Comparison of ENCODE assay signal across 20 cellular contexts in the genomic region with DNA sequence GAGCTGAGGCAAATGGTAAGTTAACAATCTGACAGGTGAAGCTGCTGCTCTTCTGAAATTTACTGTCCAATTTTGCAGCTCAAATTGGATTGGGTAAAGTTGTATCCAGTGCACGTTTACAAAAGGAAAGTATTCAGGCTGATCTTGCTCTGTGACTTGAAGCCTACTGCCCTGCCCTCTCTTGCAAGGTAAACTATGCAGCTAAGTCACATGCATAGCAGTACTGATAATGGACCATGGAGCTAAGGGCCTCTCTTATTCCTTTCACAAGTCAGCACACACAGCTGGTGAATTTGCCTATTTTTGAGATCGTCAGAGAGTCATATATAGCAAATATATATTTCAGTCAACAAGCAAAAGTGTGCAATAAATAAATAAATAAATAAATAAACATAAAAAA. TPM values are rescaled to one million over a fixed set of nuclear protein-coding genes. Genes with fewer than 3 reads are reported as not detected.
A peak's percentile ranks its signal among the peaks of the same experiment; 100 is the strongest.
DNase-seq lines count a peak whose midpoint lies in the region; ATAC-seq, FAIRE-seq and TF ChIP-seq lines count a peak whose summit lies in the region.
"Had no signal": no experiment of that assay in that cellular context is flagged by ENCODE, and none has a peak within 500 bp of the region (broad histone marks: within the 10 kb centered on the region; RNA-seq: fewer than 3 reads in every experiment).

No MANE protein-coding gene starts in this region.

- H3K9ac ChIP-seq in HepG2 (ENCODE audit: insufficient read depth, low read depth, low read length) (no peak overlapping the region), endodermal cell (ENCODE audit: extremely low read depth, low read length, poor library complexity, severe bottlenecking) (no peak overlapping the region)

- in situ Hi-C loops in HepG2 (cut with HindIII; ENCODE audit: extremely low pct_ligation_motif_present, low pct_unique_long_range_greater_than_20kb) = no loop called here

- H3K9me3 Mint-ChIP-seq in nephron progenitor cell = peaks cover 5% of the 10 kb centered on the region
- H3K9me3 Mint-ChIP-seq in endodermal cell = peaks cover 4% of the 10 kb centered on the region
- H3K9me3 Mint-ChIP-seq: HFFc6 had no signal

- DNase-seq in HepG2 (ENCODE audit: low spot score) (no peak), right lobe of liver (no peak), hepatocyte (ENCODE audit: low spot score) (peak; percentile 52), nephron progenitor cell (no peak), endodermal cell (no peak)
- DNase-seq: BE2C; CD4-positive, alpha-beta memory T cell; DMS79; GOT3; HFFc6 had no signal

- H3K4me3 Mint-ChIP-seq in nephron progenitor cell (no peak overlapping the region), endodermal cell (no peak overlapping the region)
- H3K4me3 Mint-ChIP-seq: CD4-positive, alpha-beta memory T cell; HFFc6 had no signal

- H3K27ac ChIP-seq in HepG2 (ENCODE audit: extremely low read length, insufficient read depth, low read length) (no peak overlapping the region), right lobe of liver (no peak overlapping the region), hepatocyte (peak overlapping the region; percentile 42), gastroesophageal sphincter (no peak overlapping the region), endodermal cell (ENCODE audit: low read depth, low read length) (no peak overlapping the region)
- H3K27ac ChIP-seq: A549, C4-2B had no signal

- H4K20me1 ChIP-seq in HepG2 (ENCODE audit: insufficient read depth, low read length) (no peaks in the 10 kb centered on the region), hepatocyte (ENCODE audit: insufficient read depth, poor library complexity, severe bottlenecking) (no peaks in the 10 kb centered on the region)

- POLR2A ChIA-PET in HepG2 (lab: Yijun Ruan, JAX) = no interaction called here

- ATAC-seq in HepG2 (peak; percentile 44; the same call in 1 of the 3 replicates), right lobe of liver (no peak), gastroesophageal sphincter (no peak), GM21360 (IDR thresholded peaks at IDR 0.05; ENCODE audit: unreplicated experiment) (no peak)
- ATAC-seq: A549, GM12878 had no signal

- no TSS peak for BruUV-seq in HepG2 (replicated peaks; lab: Mats Ljungman, UMichigan)

- H3K36me3 Mint-ChIP-seq in nephron progenitor cell (ENCODE audit: low read depth) = no peaks in the 10 kb centered on the region
- no peaks in the 10 kb centered on the region for H3K36me3 Mint-ChIP-seq in endodermal cell (ENCODE audit: low read depth)
- H3K36me3 Mint-ChIP-seq: CD4-positive, alpha-beta memory T cell had no signal

- H3K4me3 ChIP-seq in HepG2 (replicated peaks in 1 of 3; ENCODE audit: insufficient read depth in 1 of 3, low read depth in 2 of 3, low read length in 3 of 3) (no peak overlapping the region), right lobe of liver (no peak overlapping the region), hepatocyte (no peak overlapping the region), gastroesophageal sphincter (no peak overlapping the region), endodermal cell (ENCODE audit: low read length) (no peak overlapping the region)
- H3K4me3 ChIP-seq: A549, GM12878, HAP-1 had no signal

- H2AFZ ChIP-seq in HepG2 (ENCODE audit: low read length) = no peak overlapping the region
- H2AFZ ChIP-seq in hepatocyte = no peak overlapping the region

- whole genome bisulfite sequencing in HepG2 (ENCODE audit: low lambda C conversion rate) = 0% methylated on average over 2 of the region's 2 CpGs
- 48% methylated on average over 2 of the region's 2 CpGs for WGBS in right lobe of liver (ENCODE audit: insufficient coverage, low coverage, low lambda C conversion rate, missing lambda C conversion rate)
- 42% methylated on average over 2 of the region's 2 CpGs for WGBS in hepatocyte (ENCODE audit: low lambda C conversion rate, missing lambda C conversion rate)
- 35 to 62% methylated on average over 2 of the region's 2 CpGs for WGBS in gastroesophageal sphincter (ENCODE audit: low coverage in 1 of 2), 2 donors
- 79 to 89% methylated on average over 1 to 2 of the region's 2 CpGs for WGBS in endodermal cell (ENCODE audit: insufficient coverage in 1 of 2, insufficient read length in 1 of 2), 2 experiments

- H3K27me3 Mint-ChIP-seq in nephron progenitor cell (ENCODE audit: low read depth, poor library complexity) (no peaks in the 10 kb centered on the region), endodermal cell (ENCODE audit: insufficient read depth) (no peaks in the 10 kb centered on the region)

- H3K4me2 ChIP-seq in HepG2 (ENCODE audit: low read depth, low read length) = no peak overlapping the region; the same call in 1 of the 2 replicates
- peak overlapping the region; percentile 52 for H3K4me2 ChIP-seq in hepatocyte

- intact Hi-C loops in HepG2 (cut with micrococcal nuclease; ENCODE audit: unreplicated experiment) (loop anchor here (5.0 to 10.0 kb wide), 2 partner anchors 235 to 868 kb away; no protein-coding TSS in a partner anchor), right lobe of liver (cut with DNase I) (loop anchor here in 1 of 2 donors (10.0 kb wide), 1 partner anchor 745 kb away; no protein-coding TSS in a partner anchor)

- TF ChIP-seq EP300 in HepG2 (IDR thresholded peaks at IDR 0.05; ENCODE audit: low read depth in 2 of 2, low read length in 2 of 2) (no peak), HepG2 (CRISPR knock-in tag; IDR thresholded peaks at IDR 0.05; ENCODE audit: borderline replicate concordance) (no peak), gastroesophageal sphincter (IDR thresholded peaks at IDR 0.05) (no peak)

- H3K27me3 ChIP-seq in HepG2 (ENCODE audit: control insufficient read depth in 1 of 2, insufficient read depth in 2 of 2, low read length in 2 of 2) = no peaks in the 10 kb centered on the region
- no peaks in the 10 kb centered on the region for H3K27me3 ChIP-seq in right lobe of liver
- no peaks in the 10 kb centered on the region for H3K27me3 ChIP-seq in hepatocyte
- H3K27me3 ChIP-seq in gastroesophageal sphincter = no peaks in the 10 kb centered on the region
- H3K27me3 ChIP-seq in endodermal cell (ENCODE audit: control insufficient read depth, insufficient read depth, low read length, poor library complexity, severe bottlenecking) = no peaks in the 10 kb centered on the region
- H3K27me3 ChIP-seq: BE2C had no signal

- CTCF ChIA-PET in HepG2 (lab: Yijun Ruan, JAX; ENCODE audit: low intra/inter-chr PET ratio, low total read pairs) = no interaction called here

- H3K27ac Mint-ChIP-seq in nephron progenitor cell (peak overlapping the region; percentile 39), endodermal cell (no peak overlapping the region)
- H3K27ac Mint-ChIP-seq: HFFc6 had no signal

- TF ChIP-seq CTCF in HepG2 (CRISPR knock-in tag; IDR thresholded peaks at IDR 0.05) (no peak), right lobe of liver (IDR thresholded peaks at IDR 0.05) (no peak), hepatocyte (IDR thresholded peaks at IDR 0.05; ENCODE audit: poor library complexity) (no peak), nephron progenitor cell (IDR thresholded peaks at IDR 0.05) (no peak), gastroesophageal sphincter (IDR thresholded peaks at IDR 0.05) (no peak), endodermal cell (conservative IDR thresholded peaks at IDR 0.05) (no peak)

- H3K9me3 ChIP-seq in HepG2 (ENCODE audit: low read length) (no peaks in the 10 kb centered on the region), right lobe of liver (no peaks in the 10 kb centered on the region), hepatocyte (ENCODE audit: low read depth) (no peaks in the 10 kb centered on the region), gastroesophageal sphincter (peaks cover 0 to 6% (median 0%) of the 10 kb centered on the region in 3 donors), endodermal cell (ENCODE audit: control insufficient read depth, low read length) (no peaks in the 10 kb centered on the region)
- H3K9me3 ChIP-seq: BE2C, HAP-1 had no signal

- no peaks in the 10 kb centered on the region for H3K9me2 ChIP-seq in hepatocyte (replicated peaks; ENCODE audit: insufficient read depth)

- TF ChIP-seq RAD21 in HepG2 (CRISPR knock-in tag; IDR thresholded peaks at IDR 0.05) = no peak

- no peak for FAIRE-seq in HepG2 (lab: Jason Lieb, UNC)
- FAIRE-seq: A549, GM12878, GM18507, HTR-8/SVneo had no signal

- H3K79me2 ChIP-seq in HepG2 (ENCODE audit: insufficient read depth, low read length) (no peaks in the 10 kb centered on the region), hepatocyte (no peaks in the 10 kb centered on the region)

- H3K4me1 ChIP-seq in HepG2 (ENCODE audit: insufficient read depth, low read length) = no peaks in the 10 kb centered on the region
- H3K4me1 ChIP-seq in right lobe of liver = no peaks in the 10 kb centered on the region
- peaks cover 10% of the 10 kb centered on the region for H3K4me1 ChIP-seq in hepatocyte (ENCODE audit: insufficient read depth)
- H3K4me1 ChIP-seq in gastroesophageal sphincter = peaks cover 0 to 33% (median 0%) of the 10 kb centered on the region in 3 donors
- H3K4me1 ChIP-seq in endodermal cell (ENCODE audit: control insufficient read depth, insufficient read depth, low read length) = no peaks in the 10 kb centered on the region
- H3K4me1 ChIP-seq: HAP-1 had no signal

- H3K4me1 Mint-ChIP-seq in nephron progenitor cell (no peaks in the 10 kb centered on the region), endodermal cell (peaks cover 2% of the 10 kb centered on the region)
- H3K4me1 Mint-ChIP-seq: CD4-positive, alpha-beta memory T cell had no signal

- no peaks in the 10 kb centered on the region for H3K36me3 ChIP-seq in HepG2 (replicated peaks in 1 of 2; ENCODE audit: control insufficient read depth in 1 of 2, insufficient read depth in 2 of 2, low read length in 2 of 2)
- H3K36me3 ChIP-seq in right lobe of liver = no peaks in the 10 kb centered on the region
- no peaks in the 10 kb centered on the region for H3K36me3 ChIP-seq in hepatocyte (replicated peaks; ENCODE audit: insufficient read depth, low read depth)
- no peaks in the 10 kb centered on the region for H3K36me3 ChIP-seq in gastroesophageal sphincter
- H3K36me3 ChIP-seq in endodermal cell (ENCODE audit: control insufficient read depth, insufficient read depth, low read length) = no peaks in the 10 kb centered on the region
- H3K36me3 ChIP-seq: BE2C, HAP-1 had no signal

- TF ChIP-seq POLR2A in HepG2 (IDR thresholded peaks at IDR 0.05; ENCODE audit: insufficient read depth in 1 of 2, low read depth in 2 of 2, low read length in 2 of 2) (no peak), right lobe of liver (IDR thresholded peaks at IDR 0.05) (no peak), gastroesophageal sphincter (IDR thresholded peaks at IDR 0.05) (no peak)

RNA-seq across cellular contexts. Expression of a gene that starts 23.2 kb away (rescaled TPM):
- total RNA-seq in HepG2 (2016; rRNA removed; fragmentation: Illumina TruSeq; extraction: Trizol) (0.90 and 2.5 TPM in 2 replicates), right lobe of liver (under 1 TPM in 3 of 6 experiments, not detected in 3; 0.13 to 0.44 (median 0.22) TPM), hepatocyte (0.23 TPM in 1 of 2 replicates, not detected in the other), gastroesophageal sphincter (under 1 TPM in 1 of 4 donors, not detected in 3; 0.47 TPM), endodermal cell (1 to 10 TPM in 1 of 2 donors, under 1 TPM in 1; 0.75 to 1.4 TPM)
- total RNA-seq in HepG2 (2016; cell fraction: cytosol; rRNA removed; fragmentation: Illumina TruSeq; extraction: Trizol; ENCODE audit: low read depth) = 1.3 and 1.5 TPM in 2 replicates
- total RNA-seq in HepG2 (2016; cell fraction: insoluble cytoplasmic fraction; rRNA removed; fragmentation: Illumina TruSeq; extraction: Trizol) = 1.6 and 1.8 TPM in 2 replicates
- 1.2 and 1.8 TPM in 2 replicates for total RNA-seq in HepG2 (2016; cell fraction: membrane; rRNA removed; fragmentation: Illumina TruSeq; extraction: Trizol)
- total RNA-seq in HepG2 (2016; cell fraction: nucleus; rRNA removed; fragmentation: Illumina TruSeq; extraction: Trizol) = 3.9 and 4.0 TPM in 2 replicates
- polyA plus RNA-seq in HepG2 (2011; rRNA removed) (7.6 and 9.4 TPM in 2 replicates), hepatocyte (0.24 and 0.89 TPM in 2 replicates)
- polyA plus RNA-seq in HepG2 (2011; cell fraction: cytosol; rRNA removed) = 1.5 and 1.6 TPM in 2 replicates
- polyA plus RNA-seq in HepG2 (2011; cell fraction: nucleus; rRNA removed) = 24.4 and 25.3 TPM in 2 replicates
- 4.1 and 4.2 TPM in 2 replicates for polyA plus RNA-seq in HepG2 (2012)
- 0.75 and 1.1 TPM in 2 replicates for polyA plus RNA-seq in HepG2 (2016; cell fraction: cytosol; fragmentation: Illumina TruSeq; extraction: Trizol; ENCODE audit: low read depth)
- 0.89 and 1.1 TPM in 2 replicates for polyA plus RNA-seq in HepG2 (2016; cell fraction: insoluble cytoplasmic fraction; fragmentation: Illumina TruSeq; extraction: Trizol; ENCODE audit: low read depth)
- polyA plus RNA-seq in HepG2 (2016; cell fraction: membrane; fragmentation: Illumina TruSeq; extraction: Trizol; ENCODE audit: low read depth) = 1.0 and 1.3 TPM in 2 replicates
- 14.2 and 14.3 TPM in 2 replicates for polyA plus RNA-seq in HepG2 (2016; cell fraction: nucleus; fragmentation: Illumina TruSeq; extraction: Trizol; ENCODE audit: insufficient read depth, low read depth)
- polyA minus RNA-seq in HepG2 (2011; rRNA and poly(A)+ RNA removed; ENCODE audit: low replicate concordance) = 0.70 and 2.1 TPM in 2 replicates
- 0.59 TPM in 1 of 2 replicates, not detected in the other for polyA minus RNA-seq in HepG2 (2011; cell fraction: cytosol; rRNA and poly(A)+ RNA removed)
- polyA minus RNA-seq in HepG2 (2011; cell fraction: nucleus; rRNA and poly(A)+ RNA removed) = 4.6 and 6.7 TPM in 2 replicates
- 0.78 TPM for polyA plus RNA-seq in endodermal cell (2013, experiment 1 of 2)
- not detected for polyA plus RNA-seq in endodermal cell (2013, experiment 2 of 2)
- total RNA-seq: G401, HFFc6 had no signal
- polyA plus RNA-seq: A549, AG04450 had no signal

RNA-seq across cellular contexts. Expression of a gene that starts 55.8 kb away (rescaled TPM):
- total RNA-seq in HepG2 (2016; rRNA removed; fragmentation: Illumina TruSeq; extraction: Trizol) (not detected in 2 replicates), right lobe of liver (1 to 10 TPM in 2 of 6 experiments, not detected in 4; 1.4 to 1.6 TPM), hepatocyte (not detected in 2 replicates), gastroesophageal sphincter (1 to 10 TPM in 1 of 4 donors, not detected in 3; 2.0 TPM), endodermal cell (not detected)
- total RNA-seq in HepG2 (2016; cell fraction: cytosol; rRNA removed; fragmentation: Illumina TruSeq; extraction: Trizol; ENCODE audit: low read depth) = not detected in 2 replicates
- not detected in 2 replicates for total RNA-seq in HepG2 (2016; cell fraction: insoluble cytoplasmic fraction; rRNA removed; fragmentation: Illumina TruSeq; extraction: Trizol)
- not detected in 2 replicates for total RNA-seq in HepG2 (2016; cell fraction: membrane; rRNA removed; fragmentation: Illumina TruSeq; extraction: Trizol)
- total RNA-seq in HepG2 (2016; cell fraction: nucleus; rRNA removed; fragmentation: Illumina TruSeq; extraction: Trizol) = not detected in 2 replicates
- polyA plus RNA-seq in HepG2 (2011; rRNA removed) (0.50 TPM in 1 of 2 replicates, not detected in the other), hepatocyte (not detected in 2 replicates)
- polyA plus RNA-seq in HepG2 (2011; cell fraction: cytosol; rRNA removed) = 0.22 TPM in 1 of 2 replicates, not detected in the other
- polyA plus RNA-seq in HepG2 (2011; cell fraction: nucleus; rRNA removed) = 0.40 TPM in 1 of 2 replicates, not detected in the other
- polyA plus RNA-seq in HepG2 (2012) = not detected in 2 replicates
- not detected in 2 replicates for polyA plus RNA-seq in HepG2 (2016; cell fraction: cytosol; fragmentation: Illumina TruSeq; extraction: Trizol; ENCODE audit: low read depth)
- not detected in 2 replicates for polyA plus RNA-seq in HepG2 (2016; cell fraction: insoluble cytoplasmic fraction; fragmentation: Illumina TruSeq; extraction: Trizol; ENCODE audit: low read depth)
- not detected in 2 replicates for polyA plus RNA-seq in HepG2 (2016; cell fraction: membrane; fragmentation: Illumina TruSeq; extraction: Trizol; ENCODE audit: low read depth)
- polyA plus RNA-seq in HepG2 (2016; cell fraction: nucleus; fragmentation: Illumina TruSeq; extraction: Trizol; ENCODE audit: insufficient read depth, low read depth) = not detected in 2 replicates
- not detected in 2 replicates for polyA minus RNA-seq in HepG2 (2011; rRNA and poly(A)+ RNA removed; ENCODE audit: low replicate concordance)
- polyA minus RNA-seq in HepG2 (2011; cell fraction: cytosol; rRNA and poly(A)+ RNA removed) = not detected in 2 replicates
- polyA minus RNA-seq in HepG2 (2011; cell fraction: nucleus; rRNA and poly(A)+ RNA removed) = not detected in 2 replicates
- polyA plus RNA-seq in endodermal cell (2013, experiment 1 of 2) = 1.4 TPM
- polyA plus RNA-seq in endodermal cell (2013, experiment 2 of 2) = not detected
- total RNA-seq: CD4-positive, alpha-beta memory T cell; G401; HFFc6 had no signal
- polyA plus RNA-seq: A549, AG04450 had no signal
